In genomic region chr11:111299111-111300026, GRCh38 we compare ENCODE assay signal across 8 cellular contexts. TPM values are rescaled to one million over a fixed set of nuclear protein-coding genes. Genes with fewer than 3 reads are reported as not detected.
DNase-seq lines count a peak whose midpoint lies in the region; ATAC-seq and TF ChIP-seq lines count a peak whose summit lies in the region.

No MANE protein-coding gene starts in this region.

- peak; percentile 48 for ATAC-seq in HG02571 (IDR thresholded peaks at IDR 0.05; ENCODE audit: unreplicated experiment)
- peak; percentile 81 for ATAC-seq in RWPE2 (ENCODE audit: low read depth)
- peak; percentile 34 for ATAC-seq in naive thymus-derived CD4-positive, alpha-beta T cell

- H3K36me3 ChIP-seq in RWPE2 (ENCODE audit: low read depth): no peaks in the 10 kb centered on the region
- H3K36me3 ChIP-seq in naive thymus-derived CD4-positive, alpha-beta T cell (ENCODE audit: control insufficient read depth in 2 of 3, insufficient read depth in 3 of 3, low read length in 3 of 3): no peaks in the 10 kb centered on the region

- H3K27ac Mint-ChIP-seq in naive thymus-derived CD4-positive, alpha-beta T cell: no peak overlapping the region

- CTCF ChIA-PET in naive thymus-derived CD4-positive, alpha-beta T cell (lab: Charles Lee): no interaction called here

- peak; percentile 52 for TF ChIP-seq CTCF in GM12865 (IDR thresholded peaks at IDR 0.05; ENCODE audit: insufficient read depth, low read depth, low read length, missing control alignments)
- peak; percentile 49 for TF ChIP-seq CTCF in RWPE2 (IDR thresholded peaks at IDR 0.05; ENCODE audit: poor library complexity, severe bottlenecking)
- peak; percentile 70 for TF ChIP-seq CTCF in fibroblast of the aortic adventitia (IDR thresholded peaks at IDR 0.05; ENCODE audit: insufficient read depth, low read length)

- H3K4me1 Mint-ChIP-seq in naive thymus-derived CD4-positive, alpha-beta T cell: peaks cover 0 to 8% (median 5%) of the 10 kb centered on the region in 7 donors

- peaks cover 0 to 3% (median 0%) of the 10 kb centered on the region in 11 donors for H3K9me3 Mint-ChIP-seq in naive thymus-derived CD4-positive, alpha-beta T cell

- peaks cover 18% of the 10 kb centered on the region for H3K27me3 ChIP-seq in RWPE2 (ENCODE audit: insufficient read depth, poor library complexity, severe bottlenecking)
- H3K27me3 ChIP-seq in naive thymus-derived CD4-positive, alpha-beta T cell (ENCODE audit: control insufficient read depth in 2 of 2, insufficient read depth in 2 of 2, low read length in 2 of 2): no peaks in the 10 kb centered on the region

- peaks cover 36 to 56% (median 45%) of the 10 kb centered on the region in 5 donors for H3K27me3 Mint-ChIP-seq in naive thymus-derived CD4-positive, alpha-beta T cell

- POLR2A ChIA-PET in naive thymus-derived CD4-positive, alpha-beta T cell (lab: Charles Lee): no interaction called here

- peak; percentile 35 for DNase-seq in GM12865 (ENCODE audit: low read depth)
- no peak for DNase-seq in RWPE2 (ENCODE audit: low spot score)
- DNase-seq in fibroblast of the aortic adventitia (ENCODE audit: low read depth): peak; percentile 47
- DNase-seq in naive thymus-derived CD4-positive, alpha-beta T cell: no peak
- no peak for DNase-seq in GOT3 (lab: John Stamatoyannopoulos, UW)
- no peak for DNase-seq in GF-D8 (lab: John Stamatoyannopoulos, UW)
- no peak for DNase-seq in activated gamma-delta T cell treated with Interleukin-2 at 50 U/mL for 16 hours

- H3K9me3 ChIP-seq in RWPE2 (ENCODE audit: severe bottlenecking): no peaks in the 10 kb centered on the region
- no peaks in the 10 kb centered on the region for H3K9me3 ChIP-seq in naive thymus-derived CD4-positive, alpha-beta T cell (ENCODE audit: control insufficient read depth in 2 of 3, low read length in 3 of 3)

- no peak overlapping the region for H3K27ac ChIP-seq in RWPE2 (ENCODE audit: poor library complexity, severe bottlenecking)
- H3K27ac ChIP-seq in naive thymus-derived CD4-positive, alpha-beta T cell (ENCODE audit: low read depth, low read length): no peak overlapping the region

- H3K4me3 ChIP-seq in GM12865 (ENCODE audit: low read depth, low read length) (peak overlapping the region; percentile 63), RWPE2 (ENCODE audit: severe bottlenecking) (peak overlapping the region; percentile 38), fibroblast of the aortic adventitia (ENCODE audit: low read depth, low read length) (peak overlapping the region; percentile 71)
- H3K4me3 ChIP-seq in naive thymus-derived CD4-positive, alpha-beta T cell (ENCODE audit: low read length): no peak overlapping the region

- intact Hi-C loops in naive thymus-derived CD4-positive, alpha-beta T cell (cut with micrococcal nuclease): no loop called here

- no peaks in the 10 kb centered on the region for H3K4me1 ChIP-seq in RWPE2 (ENCODE audit: insufficient read depth, poor library complexity, severe bottlenecking)
- no peaks in the 10 kb centered on the region for H3K4me1 ChIP-seq in naive thymus-derived CD4-positive, alpha-beta T cell (ENCODE audit: control insufficient read depth in 2 of 2, insufficient read depth in 2 of 2, low read length in 2 of 2)

- H3K36me3 Mint-ChIP-seq in naive thymus-derived CD4-positive, alpha-beta T cell: no peaks in the 10 kb centered on the region

- peak overlapping the region in 3 of 10 donors; percentile 37 to 66 (median 41) for H3K4me3 Mint-ChIP-seq in naive thymus-derived CD4-positive, alpha-beta T cell

RNA-seq across cellular contexts. Expression of gene POU2AF3, which starts 1.0 kb away (rescaled TPM):
- total RNA-seq in fibroblast of the aortic adventitia (ENCODE audit: low replicate concordance): 0.45 and 1.3 TPM in 2 replicates
- not detected for total RNA-seq in naive thymus-derived CD4-positive, alpha-beta T cell
- not detected for polyA plus RNA-seq in naive thymus-derived CD4-positive, alpha-beta T cell

RNA-seq across cellular contexts. Expression of gene POU2AF2, which starts 53.8 kb away (rescaled TPM):
- total RNA-seq in fibroblast of the aortic adventitia (ENCODE audit: low replicate concordance): not detected in 2 replicates
- total RNA-seq in naive thymus-derived CD4-positive, alpha-beta T cell: not detected
- polyA plus RNA-seq in naive thymus-derived CD4-positive, alpha-beta T cell: not detected

Comparison
In these comparisons a context has a peak if more than half of its experiments do, and no peak if none do; other contexts are left out.
1. DNase-seq: peak in GM12865 (single experiment) and fibroblast of the aortic adventitia (single experiment); none in RWPE2 (single experiment), naive thymus-derived CD4-positive, alpha-beta T cell (0 of 9), GOT3 (single experiment), GF-D8 (single experiment) and activated gamma-delta T cell treated with Interleukin-2 at 50 U/mL for 16 hours (single experiment).
2. Peak in every context shown above with its lines, with median percentiles within 50 percentile points of each other: CTCF ChIP-seq and ATAC-seq.